ENCODE assay signal across 1 cellular context in the genomic region with DNA sequence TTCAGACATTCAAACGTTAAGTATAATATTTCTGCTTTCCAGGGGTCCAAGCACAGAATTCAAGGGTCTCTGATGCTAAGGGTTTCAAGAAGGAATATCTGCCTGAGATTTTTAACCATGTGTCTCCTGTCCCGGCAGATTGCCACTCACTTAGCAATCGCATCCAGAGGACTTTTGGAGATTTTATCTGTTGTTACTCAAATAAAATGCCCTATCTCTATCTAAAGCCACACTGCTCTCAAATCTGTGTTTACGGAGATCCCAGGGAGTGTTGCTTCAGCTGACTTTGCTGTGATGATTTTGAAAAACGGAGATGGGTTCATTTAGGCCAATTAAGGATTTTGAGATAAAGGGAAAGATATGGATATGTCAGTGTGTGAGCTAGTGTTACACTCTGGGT.
TF ChIP-seq lines count a peak whose summit lies in the region.

No MANE protein-coding gene starts in this region.

TF ChIP-seq in SK-N-SH treated with all-trans-retinoic acid at 6 μM for 48 hours, 23 proteins besides CTCF, POLR2A, EP300 and RAD21 (continued from another document):
- 0 out of 2 replicates have a peak, but pooled peaks have one; percentile 43 for TF ChIP-seq TSHZ2 (CRISPR knock-in tag; IDR thresholded peaks at IDR 0.05)
